27 cellular contexts compared by ENCODE assay signal in the genomic region with DNA sequence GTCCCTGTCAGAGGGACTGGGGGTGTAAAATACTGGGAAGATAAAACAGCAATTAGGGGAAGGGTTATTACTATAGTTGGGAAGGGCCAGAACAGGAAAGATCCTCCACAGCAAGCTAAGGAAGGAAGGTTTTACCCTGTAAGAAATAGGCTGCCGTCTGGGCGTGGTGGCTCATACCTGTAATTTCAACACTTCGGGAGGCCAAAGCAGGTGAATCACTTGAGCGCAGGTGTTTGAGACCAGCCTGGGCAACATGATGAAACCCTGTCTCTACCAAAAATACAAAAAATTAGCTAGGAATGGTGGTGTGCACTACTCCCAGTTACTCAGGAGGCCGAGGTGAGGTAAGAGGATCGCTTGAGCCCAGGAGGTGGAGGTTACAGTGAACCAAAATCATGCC.
"Had no signal": no experiment of that assay in that cellular context is flagged by ENCODE, and none has a peak within 500 bp of the region (broad histone marks: within the 10 kb centered on the region; RNA-seq: fewer than 3 reads in every experiment).

No MANE protein-coding gene starts in this region.

- H3K9me3 Mint-ChIP-seq: naive thymus-derived CD4-positive, alpha-beta T cell; natural killer cell; nephron; stimulated activated effector memory CD8-positive, alpha-beta T cell treated with anti-CD3 and anti-CD28 coated beads, Interleukin-12 subunit alpha, Interleukin-12 subunit beta, amount 100 ng/mL, for 72 hours; stimulated activated naive B cell treated with anti-CD40 and anti-IgM and Interleukin-4, amounts not matched to agents 10 μg/mL and 1 μg/mL and 100 μg/mL, for 72 hours; stimulated activated naive CD8-positive, alpha-beta T cell treated with anti-CD3 and anti-CD28 coated beads, Interleukin-15, Interleukin-2, amounts not matched to agents 100 ng/mL and 50 ng/mL, for 24 hours; type B pancreatic cell had no signal

- H3K4me1 Mint-ChIP-seq: naive thymus-derived CD4-positive, alpha-beta T cell; natural killer cell; nephron; neural crest cell; stimulated activated effector memory CD8-positive, alpha-beta T cell treated with anti-CD3 and anti-CD28 coated beads, Interleukin-12 subunit alpha, Interleukin-12 subunit beta, amount 100 ng/mL, for 72 hours; stimulated activated naive B cell treated with anti-CD40 and anti-IgM and Interleukin-4, amounts not matched to agents 10 μg/mL and 1 μg/mL and 100 μg/mL, for 72 hours had no signal

- H3K4me3 ChIP-seq: pancreas, prostate gland, right lobe of liver, sigmoid colon, stomach, thoracic aorta, thyroid gland, tibial nerve, upper lobe of right lung, uterus had no signal

- H3K36me3 ChIP-seq: neutrophil, pancreas, prostate gland, right lobe of liver, sigmoid colon, stomach, thoracic aorta, thyroid gland, tibial nerve, upper lobe of right lung, uterus had no signal

- H3K4me1 ChIP-seq: pancreas, prostate gland, right lobe of liver, sigmoid colon, stomach, thyroid gland, tibial nerve, upper lobe of right lung, uterus had no signal

- H3K36me3 Mint-ChIP-seq: naive thymus-derived CD4-positive, alpha-beta T cell; natural killer cell; stimulated activated effector memory CD8-positive, alpha-beta T cell treated with anti-CD3 and anti-CD28 coated beads, Interleukin-12 subunit alpha, Interleukin-12 subunit beta, amount 100 ng/mL, for 72 hours; stimulated activated naive B cell treated with anti-CD40 and anti-IgM and Interleukin-4, amounts not matched to agents 10 μg/mL and 1 μg/mL and 100 μg/mL, for 72 hours had no signal

- ATAC-seq: naive thymus-derived CD4-positive, alpha-beta T cell; natural killer cell; pancreas; right cardiac atrium; right lobe of liver; stimulated activated effector memory CD8-positive, alpha-beta T cell treated with anti-CD3 and anti-CD28 coated beads, Interleukin-12 subunit alpha, Interleukin-12 subunit beta, amount 100 ng/mL, for 72 hours; stimulated activated naive B cell treated with anti-CD40 and anti-IgM and Interleukin-4, amounts not matched to agents 10 μg/mL and 1 μg/mL and 100 μg/mL, for 72 hours; upper lobe of right lung had no signal

- H3K27ac ChIP-seq: neutrophil, pancreas, prostate gland, right lobe of liver, sigmoid colon, stomach, thoracic aorta, thyroid gland, tibial nerve, upper lobe of right lung, uterus had no signal

- H3K4me3 Mint-ChIP-seq: naive thymus-derived CD4-positive, alpha-beta T cell; natural killer cell; nephron; neural crest cell; stimulated activated effector memory CD8-positive, alpha-beta T cell treated with anti-CD3 and anti-CD28 coated beads, Interleukin-12 subunit alpha, Interleukin-12 subunit beta, amount 100 ng/mL, for 72 hours; stimulated activated naive B cell treated with anti-CD40 and anti-IgM and Interleukin-4, amounts not matched to agents 10 μg/mL and 1 μg/mL and 100 μg/mL, for 72 hours; stimulated activated naive CD8-positive, alpha-beta T cell treated with anti-CD3 and anti-CD28 coated beads, Interleukin-15, Interleukin-2, amounts not matched to agents 100 ng/mL and 50 ng/mL, for 24 hours; type B pancreatic cell had no signal

- H3K27ac Mint-ChIP-seq: naive thymus-derived CD4-positive, alpha-beta T cell; natural killer cell; nephron; stimulated activated effector memory CD8-positive, alpha-beta T cell treated with anti-CD3 and anti-CD28 coated beads, Interleukin-12 subunit alpha, Interleukin-12 subunit beta, amount 100 ng/mL, for 72 hours; stimulated activated naive B cell treated with anti-CD40 and anti-IgM and Interleukin-4, amounts not matched to agents 10 μg/mL and 1 μg/mL and 100 μg/mL, for 72 hours; stimulated activated naive CD8-positive, alpha-beta T cell treated with anti-CD3 and anti-CD28 coated beads, Interleukin-15, Interleukin-2, amounts not matched to agents 100 ng/mL and 50 ng/mL, for 24 hours; type B pancreatic cell had no signal

- H3K9me3 ChIP-seq: neutrophil, pancreas, prostate gland, right lobe of liver, sigmoid colon, stomach, thoracic aorta, thyroid gland, tibial nerve, upper lobe of right lung, uterus had no signal

- H3K27me3 ChIP-seq: neutrophil, pancreas, right lobe of liver, sigmoid colon, stomach, thyroid gland, tibial nerve, upper lobe of right lung, uterus had no signal

- DNase-seq: naive thymus-derived CD4-positive, alpha-beta T cell; natural killer cell; nucleus accumbens; pancreas; right cardiac atrium; right lobe of liver; sigmoid colon; small intestine; stimulated activated CD4-positive, alpha-beta T cell treated with anti-CD3 and anti-CD28 coated beads, Interleukin-15, amount 100 ng/mL, for 24 hours; stimulated activated CD4-positive, alpha-beta T cell treated with anti-CD3 and anti-CD28 coated beads, Interleukin-2, amount 100 ng/mL, for 24 hours; stimulated activated CD4-positive, alpha-beta T cell treated with anti-CD3 and anti-CD28 coated beads, Interleukin-2, amount 100 ng/mL, for 48 hours; stimulated activated CD4-positive, alpha-beta T cell treated with anti-CD3 and anti-CD28 coated beads, Interleukin-4, amount 100 ng/mL, for 24 hours; stimulated activated naive B cell treated with anti-CD40 and anti-IgM and Interleukin-4, amounts not matched to agents 10 μg/mL and 1 μg/mL and 100 μg/mL, for 72 hours; stimulated activated naive CD4-positive, alpha-beta T cell treated with Interleukin-2 at 50 U/mL for 16 hours; stomach; thyroid gland; upper lobe of right lung; uterus had no signal

- H3K27me3 Mint-ChIP-seq: stimulated activated naive B cell treated with anti-CD40 and anti-IgM and Interleukin-4, amounts not matched to agents 10 μg/mL and 1 μg/mL and 100 μg/mL, for 72 hours; stimulated activated naive CD8-positive, alpha-beta T cell treated with anti-CD3 and anti-CD28 coated beads, Interleukin-15, Interleukin-2, amounts not matched to agents 100 ng/mL and 50 ng/mL, for 24 hours; type B pancreatic cell had no signal
